8 cellular contexts compared by ENCODE assay signal in genomic region chr18:3012306-3012919, GRCh38. TPM values are rescaled to one million over a fixed set of nuclear protein-coding genes. Genes with fewer than 3 reads are reported as not detected.
DNase-seq lines count a peak whose midpoint lies in the region; ATAC-seq and TF ChIP-seq lines count a peak whose summit lies in the region.

No MANE protein-coding gene starts in this region.

- TF ChIP-seq CTCF in HEK293 (tag by site-specific recombination; IDR thresholded peaks at IDR 0.05) (no peak), fibroblast of pulmonary artery (IDR thresholded peaks at IDR 0.05; ENCODE audit: low read length, missing control alignments) (no peak), neural cell (IDR thresholded peaks at IDR 0.05; ENCODE audit: poor library complexity, severe bottlenecking) (no peak), tibial artery (IDR thresholded peaks at IDR 0.05) (no peak)

- peak overlapping the region; percentile 21 for H2AFZ ChIP-seq in neural cell (ENCODE audit: low read depth, low read length)

- peak overlapping the region; percentile 36 for H3K4me2 ChIP-seq in neural cell (ENCODE audit: low read length)

- H3K4me1 ChIP-seq in HEK293 (ENCODE audit: control insufficient read depth, insufficient read depth, low read length) (no peaks in the 10 kb centered on the region; the same call in 1 of the 2 replicates), tibial artery (peaks cover 0 to 81% (median 37%) of the 10 kb centered on the region in 4 donors)

- no peaks in the 10 kb centered on the region for H4K20me1 ChIP-seq in neural cell (ENCODE audit: insufficient read depth)

- H3K4me3 ChIP-seq in HEK293 (ENCODE audit: low read depth, low read length) (peak overlapping the region; percentile 59), fibroblast of pulmonary artery (replicated peaks; ENCODE audit: low read depth, low read length) (peak overlapping the region; percentile 75), neural cell (ENCODE audit: low read length) (peak overlapping the region; percentile 80), tibial artery (peak overlapping the region; percentile 95 to 96)

- intact Hi-C loops in tibial artery (cut with DNase I; ENCODE audit: low total_unique reads), result loop anchor here (5.0 kb wide), 1 partner anchor 235 kb away; the partner anchor contains the start of gene MYL12A

- TF ChIP-seq RAD21 in neural cell (conservative IDR thresholded peaks at IDR 0.05), result no peak

- ATAC-seq in GM19324 (IDR thresholded peaks at IDR 0.05; ENCODE audit: low FRiP score, unreplicated experiment), result no peak

- no peaks in the 10 kb centered on the region for H3K27me3 ChIP-seq in neural cell (ENCODE audit: insufficient read depth, low read depth, low read length)
- H3K27me3 ChIP-seq in tibial artery, result no peaks in the 10 kb centered on the region

- CTCF ChIA-PET in HEK293 (lab: Yijun Ruan, JAX), result no interaction called here

- peaks cover 11% of the 10 kb centered on the region for H3K79me2 ChIP-seq in neural cell (replicated peaks; ENCODE audit: insufficient read depth, low read length)

- H3K9ac ChIP-seq in neural cell (ENCODE audit: low read length), result peak overlapping the region; percentile 69

- H3K9me2 ChIP-seq in neural cell (ENCODE audit: insufficient read depth, low read length), result no peaks in the 10 kb centered on the region

- TF ChIP-seq EP300 in neural cell (conservative IDR thresholded peaks at IDR 0.05; ENCODE audit: poor library complexity, severe bottlenecking), result no peak

- H3K9me3 ChIP-seq in HEK293 (ENCODE audit: control insufficient read depth, insufficient read depth, low read depth, low read length) (no peaks in the 10 kb centered on the region), neural cell (ENCODE audit: low read length) (no peaks in the 10 kb centered on the region), tibial artery (no peaks in the 10 kb centered on the region)

- POLR2A ChIA-PET in HEK293 (lab: Yijun Ruan, JAX), result no interaction called here

- no peaks in the 10 kb centered on the region for H3F3A ChIP-seq in neural cell (ENCODE audit: insufficient read depth, low read length, poor library complexity, severe bottlenecking)

- H3K27ac ChIP-seq in HEK293 (ENCODE audit: extremely low read depth, low read depth, low read length), result peak overlapping the region; percentile 95
- peak overlapping the region; percentile 34 for H3K27ac ChIP-seq in neural cell (ENCODE audit: low read length)
- H3K27ac ChIP-seq in tibial artery, result peak overlapping the region; percentile 92 to 99

- DNase-seq in GM03348 (ENCODE audit: low spot score) (peak; percentile 70), NCI-H345 (lab: John Stamatoyannopoulos, UW) (peak; percentile 53), activated T-helper 1 cell treated with Interleukin-2 at 50 U/mL for 16 hours (ENCODE audit: low read depth) (peak; percentile 39), fibroblast of pulmonary artery (ENCODE audit: low read depth) (no peak), tibial artery (peak; percentile 41 to 80)

- H3K36me3 ChIP-seq in HEK293 (ENCODE audit: control insufficient read depth in 2 of 2, insufficient read depth in 1 of 2, low read length in 2 of 2), result peaks cover 0 to 4% of the 10 kb centered on the region in 2 experiments; a peak in 1 of 3 replicates
- no peaks in the 10 kb centered on the region for H3K36me3 ChIP-seq in neural cell (ENCODE audit: insufficient read depth, low read length)
- H3K36me3 ChIP-seq in tibial artery, result peaks cover 0 to 6% (median 6%) of the 10 kb centered on the region in 3 donors

TF ChIP-seq in HEK293, 187 proteins besides CTCF, POLR2A, EP300 and RAD21 (continues in another document):
- no peak for TF ChIP-seq ZNF549 (tag by site-specific recombination; IDR thresholded peaks at IDR 0.05)
- peak; percentile 60 for TF ChIP-seq KLF16 (tag by site-specific recombination; IDR thresholded peaks at IDR 0.05)
- TF ChIP-seq ZNF24 (tag by site-specific recombination; IDR thresholded peaks at IDR 0.05), result no peak
- TF ChIP-seq ZNF544 (tag by site-specific recombination; IDR thresholded peaks at IDR 0.05), result no peak
- no peak for TF ChIP-seq SP2 (tag by site-specific recombination; IDR thresholded peaks at IDR 0.05)
- no peak for TF ChIP-seq BCL11B (tag by site-specific recombination; IDR thresholded peaks at IDR 0.05; ENCODE audit: low read depth)
- TF ChIP-seq ZFP69B (tag by site-specific recombination; IDR thresholded peaks at IDR 0.05), result no peak
- no peak for TF ChIP-seq ZNF473 (tag by site-specific recombination; IDR thresholded peaks at IDR 0.05)
- TF ChIP-seq OVOL3 (tag by site-specific recombination; IDR thresholded peaks at IDR 0.05), result no peak
- no peak for TF ChIP-seq ZNF214 (tag by site-specific recombination; IDR thresholded peaks at IDR 0.05; ENCODE audit: borderline replicate concordance)
- peak; percentile 44; the same call in 1 of the 2 replicates for TF ChIP-seq ZBTB48 (tag by site-specific recombination; IDR thresholded peaks at IDR 0.05)
- no peak for TF ChIP-seq ZNF555 (tag by site-specific recombination; conservative IDR thresholded peaks at IDR 0.05)
- TF ChIP-seq, protein P1, sequence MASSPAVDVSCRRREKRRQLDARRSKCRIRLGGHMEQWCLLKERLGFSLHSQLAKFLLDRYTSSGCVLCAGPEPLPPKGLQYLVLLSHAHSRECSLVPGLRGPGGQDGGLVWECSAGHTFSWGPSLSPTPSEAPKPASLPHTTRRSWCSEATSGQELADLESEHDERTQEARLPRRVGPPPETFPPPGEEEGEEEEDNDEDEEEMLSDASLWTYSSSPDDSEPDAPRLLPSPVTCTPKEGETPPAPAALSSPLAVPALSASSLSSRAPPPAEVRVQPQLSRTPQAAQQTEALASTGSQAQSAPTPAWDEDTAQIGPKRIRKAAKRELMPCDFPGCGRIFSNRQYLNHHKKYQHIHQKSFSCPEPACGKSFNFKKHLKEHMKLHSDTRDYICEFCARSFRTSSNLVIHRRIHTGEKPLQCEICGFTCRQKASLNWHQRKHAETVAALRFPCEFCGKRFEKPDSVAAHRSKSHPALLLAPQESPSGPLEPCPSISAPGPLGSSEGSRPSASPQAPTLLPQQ (tag by site-specific recombination; IDR thresholded peaks at IDR 0.05), result peak; percentile 44; the same call in 1 of the 2 replicates
- no peak for TF ChIP-seq ZNF623 (tag by site-specific recombination; IDR thresholded peaks at IDR 0.05)

TF ChIP-seq in neural cell, 6 proteins besides CTCF, POLR2A, EP300 and RAD21:
- TF ChIP-seq POLR2AphosphoS5 (IDR thresholded peaks at IDR 0.05) (peak; percentile 3), REST (IDR thresholded peaks at IDR 0.05; ENCODE audit: borderline replicate concordance) (peak; percentile 13), MXI1 (conservative IDR thresholded peaks at IDR 0.05; ENCODE audit: poor library complexity, severe bottlenecking) (peak; percentile 47), TAF1 (IDR thresholded peaks at IDR 0.05; ENCODE audit: low read depth) (no peak)

RNA-seq across cellular contexts. Expression of gene LPIN2, which starts 0.5 kb away (rescaled TPM):
- polyA plus RNA-seq in neural cell, result 13.7 and 14.4 TPM in 2 replicates
- polyA minus RNA-seq in neural cell, result 23.4 and 30.9 TPM in 2 replicates

Comparison
In these comparisons a context has a peak if more than half of its experiments do, and no peak if none do; other contexts are left out.
1. H3K27ac ChIP-seq: peak in every context shown above with its lines; median percentile 96 in tibial artery; 95 in HEK293; 34 in neural cell.